ENCODE assay signal across 29 cellular contexts in the genomic region with DNA sequence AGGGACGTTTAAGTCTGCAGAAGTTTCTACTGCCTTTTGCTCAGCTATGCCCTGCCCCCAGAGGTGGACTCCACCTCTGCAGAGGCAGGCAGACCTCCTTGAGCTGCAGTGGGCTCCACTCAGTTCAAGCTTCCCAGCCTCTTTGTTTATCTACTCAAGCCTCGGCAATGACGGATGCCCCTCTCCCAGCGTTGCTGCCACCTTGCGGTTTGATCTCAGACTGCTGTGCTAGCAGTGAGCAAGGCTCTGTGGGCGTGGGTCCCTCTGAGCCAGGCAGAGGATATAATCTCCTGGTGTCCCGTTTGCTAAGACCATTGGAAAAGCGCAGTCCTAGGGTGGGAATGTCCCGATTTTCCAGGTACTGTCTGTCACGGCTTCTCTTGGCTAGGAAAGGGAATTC.
"Had no signal": no experiment of that assay in that cellular context is flagged by ENCODE, and none has a peak within 500 bp of the region (broad histone marks: within the 10 kb centered on the region; RNA-seq: fewer than 3 reads in every experiment).

No MANE protein-coding gene starts in this region.

- ATAC-seq: activated CD4-positive, alpha-beta T cell treated with anti-CD3 and anti-CD28 coated beads for 36 hours; activated CD8-positive, alpha-beta memory T cell treated with anti-CD3 and anti-CD28 coated beads, Interleukin-2, amount 10 ng/mL, durations not matched to agents 7 days and 5 days; activated CD8-positive, alpha-beta T cell treated with anti-CD3 and anti-CD28 coated beads, Interleukin-2, amount 10 ng/mL, durations not matched to agents 7 days and 5 days; activated naive CD8-positive, alpha-beta T cell treated with anti-CD3 and anti-CD28 coated beads, Interleukin-2, amount 50 U/mL, for 24 hours; body of pancreas; gastroesophageal sphincter; heart right ventricle had no signal

- FAIRE-seq: endometrium, endothelial cell of umbilical vein had no signal

- DNase-seq: activated CD4-positive, alpha-beta memory T cell treated with anti-CD3 and anti-CD28 coated beads for 36 hours; activated CD4-positive, alpha-beta T cell treated with anti-CD3 and anti-CD28 coated beads for 36 hours; activated CD4-positive, alpha-beta T cell treated with anti-CD3 and anti-CD28 coated beads, Interleukin-2, amount 10 ng/mL, durations not matched to agents 24 days and 14 days; activated CD4-positive, CD25-positive, alpha-beta regulatory T cell; activated CD4-positive, CD25-positive, alpha-beta regulatory T cell treated with anti-CD3 and anti-CD28 coated beads, Interleukin-2, amount 50 U/mL, for 72 hours; activated CD8-positive, alpha-beta memory T cell treated with anti-CD3 and anti-CD28 coated beads, Interleukin-2, amount 10 ng/mL, durations not matched to agents 7 days and 5 days; activated CD8-positive, alpha-beta memory T cell treated with anti-CD3 and anti-CD28 coated beads, Interleukin-2, amount 50 U/mL, for 4 hours; activated CD8-positive, alpha-beta T cell treated with anti-CD3 and anti-CD28 coated beads, Interleukin-2, amount 10 ng/mL, durations not matched to agents 7 days and 5 days; activated effector memory CD4-positive, alpha-beta T cell treated with anti-CD3 and anti-CD28 coated beads, Interleukin-2, amount 50 U/mL, for 16 hours; activated naive CD4-positive, alpha-beta T cell treated with anti-CD3 and anti-CD28 coated beads for 36 hours; activated naive CD8-positive, alpha-beta T cell treated with anti-CD3 and anti-CD28 coated beads for 36 hours; activated naive CD8-positive, alpha-beta T cell treated with anti-CD3 and anti-CD28 coated beads, Interleukin-2, amount 50 U/mL, for 24 hours; activated T-cell treated with anti-CD3 and anti-CD28 coated beads, Interleukin-2, amount 50 U/mL, for 1 hour; activated T-cell treated with anti-CD3 and anti-CD28 coated beads, Interleukin-2, amount 50 U/mL, for 48 hours; adrenal gland; amygdala; aorta; body of pancreas; central memory CD4-positive, alpha-beta T cell; cerebellar nuclear complex; colonic mucosa; effector CD8-positive, alpha-beta T cell; esophagus squamous epithelium; foreskin melanocyte; heart right ventricle; T1000 had no signal
